In genomic region chr20:61049684-61050083, GRCh38 we compare ENCODE assay signal across 8 cellular contexts.
"Had no signal": no experiment of that assay in that cellular context is flagged by ENCODE, and none has a peak within 500 bp of the region (broad histone marks: within the 10 kb centered on the region; RNA-seq: fewer than 3 reads in every experiment).

No MANE protein-coding gene starts in this region.

- H3K27ac ChIP-seq: HL-60 had no signal

- H3K36me3 ChIP-seq: HAP-1 had no signal

- H3K4me1 ChIP-seq: HAP-1 had no signal

- ATAC-seq: HCT116, K562 had no signal

- H3K9me3 ChIP-seq: HAP-1 had no signal

- H3K4me3 ChIP-seq: HAP-1, K562 had no signal

- DNase-seq: GOT3, H7, HFFc6, IMR-90 had no signal
